Comparison of ENCODE assay signal across 36 cellular contexts in the genomic region with DNA sequence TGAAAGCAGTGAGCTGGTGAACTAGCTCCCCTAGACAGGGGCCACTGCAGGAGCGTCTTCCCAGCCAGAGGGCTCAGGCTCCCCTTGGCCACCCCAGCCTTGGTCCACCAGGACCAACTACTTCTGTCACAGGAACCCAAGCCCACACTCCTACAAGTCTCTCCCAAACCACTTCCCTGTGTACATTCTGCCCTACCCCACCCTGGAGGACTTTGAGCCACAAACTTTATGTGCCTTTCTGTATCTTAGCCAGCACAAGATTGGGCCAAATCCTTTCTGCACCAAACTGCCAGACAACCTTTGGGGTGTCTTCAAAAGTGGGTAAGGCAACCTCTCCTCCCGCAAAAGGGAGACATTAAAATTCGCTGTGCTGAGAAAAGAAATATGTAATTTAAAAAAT. TPM values are rescaled to one million over a fixed set of nuclear protein-coding genes. Genes with fewer than 3 reads are reported as not detected.
"Had no signal": no experiment of that assay in that cellular context is flagged by ENCODE, and none has a peak within 500 bp of the region (broad histone marks: within the 10 kb centered on the region; RNA-seq: fewer than 3 reads in every experiment).

No MANE protein-coding gene starts in this region.

- DNase-seq: activated CD4-positive, alpha-beta memory T cell treated with anti-CD3 and anti-CD28 coated beads, Interleukin-2, amount 10 ng/mL, durations not matched to agents 7 days and 5 days; activated CD4-positive, alpha-beta T cell treated with anti-CD3 and anti-CD28 coated beads for 36 hours; activated CD4-positive, alpha-beta T cell treated with anti-CD3 and anti-CD28 coated beads, Interleukin-2, amount 10 ng/mL, durations not matched to agents 7 days and 5 days; activated CD4-positive, alpha-beta T cell treated with anti-CD3 and anti-CD28 coated beads, Interleukin-2, amount 50 U/mL, for 4 hours; activated CD4-positive, CD25-positive, alpha-beta regulatory T cell; activated CD4-positive, CD25-positive, alpha-beta regulatory T cell treated with anti-CD3 and anti-CD28 coated beads, Interleukin-2, amount 50 U/mL, for 72 hours; activated CD8-positive, alpha-beta memory T cell treated with anti-CD3 and anti-CD28 coated beads, Interleukin-2, amount 50 U/mL, for 48 hours; activated gamma-delta T cell; activated naive CD4-positive, alpha-beta T cell; activated naive CD4-positive, alpha-beta T cell treated with anti-CD3 and anti-CD28 coated beads, Interleukin-2, amount 10 ng/mL, durations not matched to agents 7 days and 5 days; activated naive CD8-positive, alpha-beta T cell treated with anti-CD3 and anti-CD28 coated beads, Interleukin-2, amount 10 ng/mL, durations not matched to agents 7 days and 5 days; activated T-cell treated with anti-CD3 and anti-CD28 coated beads for 4 hours; activated T-cell treated with anti-CD3 and anti-CD28 coated beads, Interleukin-2, amount 50 U/mL, for 24 hours; activated T-cell treated with anti-CD3 and anti-CD28 coated beads, Interleukin-2, amount 50 U/mL, for 72 hours; central memory CD4-positive, alpha-beta T cell; cerebellar nuclear complex; dorsolateral prefrontal cortex; effector memory CD4-positive, alpha-beta T cell; endodermal cell; erythroblast; foreskin keratinocyte; gastrocnemius medialis; glutamatergic neuron; heart left ventricle; T-helper 1 cell; T-helper 17 cell; T1000 had no signal

- H3K27me3 Mint-ChIP-seq: activated CD4-positive, alpha-beta T cell treated with anti-CD3 and anti-CD28 coated beads for 36 hours; activated naive CD4-positive, alpha-beta T cell treated with anti-CD3 and anti-CD28 coated beads, Interleukin-2, amount 10 ng/mL, durations not matched to agents 7 days and 5 days; activated T-cell treated with anti-CD3 and anti-CD28 coated beads, Interleukin-2, amount 50 U/mL, for 24 hours; dendritic cell treated with granulocyte-macrophage colony-stimulating factor and Interleukin-4, amounts not matched to agents 40 ng/mL and 50 ng/mL, for 4 days; T-helper 17 cell had no signal

- H3K27ac Mint-ChIP-seq: activated CD4-positive, alpha-beta memory T cell treated with anti-CD3 and anti-CD28 coated beads, Interleukin-2, amount 10 ng/mL, durations not matched to agents 7 days and 5 days; activated CD4-positive, alpha-beta T cell treated with anti-CD3 and anti-CD28 coated beads for 36 hours; activated CD4-positive, alpha-beta T cell treated with anti-CD3 and anti-CD28 coated beads, Interleukin-2, amount 10 ng/mL, durations not matched to agents 7 days and 5 days; activated naive CD4-positive, alpha-beta T cell treated with anti-CD3 and anti-CD28 coated beads, Interleukin-2, amount 10 ng/mL, durations not matched to agents 7 days and 5 days; activated naive CD4-positive, alpha-beta T cell treated with anti-CD3 and anti-CD28 coated beads, Interleukin-2, amount 50 U/mL, for 72 hours; activated naive CD8-positive, alpha-beta T cell treated with anti-CD3 and anti-CD28 coated beads, Interleukin-2, amount 10 ng/mL, durations not matched to agents 7 days and 5 days; activated T-cell treated with anti-CD3 and anti-CD28 coated beads, Interleukin-2, amount 50 U/mL, for 24 hours; activated T-cell treated with anti-CD3 and anti-CD28 coated beads, Interleukin-2, amount 50 U/mL, for 72 hours; brain; dendritic cell treated with granulocyte-macrophage colony-stimulating factor and Interleukin-4, amounts not matched to agents 40 ng/mL and 50 ng/mL, for 4 days; endodermal cell; T-helper 17 cell; T-helper 2 cell treated with Interferon-gamma antibody and Interleukin-4, amounts not matched to agents 5 μg/mL and 100 μg/mL, for 36 hours had no signal

- H3K4me3 Mint-ChIP-seq: activated CD4-positive, alpha-beta memory T cell treated with anti-CD3 and anti-CD28 coated beads, Interleukin-2, amount 10 ng/mL, durations not matched to agents 7 days and 5 days; activated CD4-positive, alpha-beta T cell treated with anti-CD3 and anti-CD28 coated beads for 36 hours; activated CD4-positive, alpha-beta T cell treated with anti-CD3 and anti-CD28 coated beads, Interleukin-2, amount 10 ng/mL, durations not matched to agents 7 days and 5 days; activated naive CD4-positive, alpha-beta T cell treated with anti-CD3 and anti-CD28 coated beads, Interleukin-2, amount 10 ng/mL, durations not matched to agents 7 days and 5 days; activated naive CD8-positive, alpha-beta T cell treated with anti-CD3 and anti-CD28 coated beads, Interleukin-2, amount 10 ng/mL, durations not matched to agents 7 days and 5 days; activated T-cell treated with anti-CD3 and anti-CD28 coated beads, Interleukin-2, amount 50 U/mL, for 24 hours; activated T-cell treated with anti-CD3 and anti-CD28 coated beads, Interleukin-2, amount 50 U/mL, for 72 hours; brain; dendritic cell treated with granulocyte-macrophage colony-stimulating factor and Interleukin-4, amounts not matched to agents 40 ng/mL and 50 ng/mL, for 4 days; endodermal cell; T-helper 17 cell; T-helper 2 cell treated with Interferon-gamma antibody and Interleukin-4, amounts not matched to agents 5 μg/mL and 100 μg/mL, for 36 hours had no signal

- H3K27me3 ChIP-seq: ascending aorta, breast epithelium, cardiac muscle cell, dorsolateral prefrontal cortex, gastrocnemius medialis, heart left ventricle had no signal

- H3K9me3 ChIP-seq: ascending aorta, breast epithelium, esophagus muscularis mucosa, gastrocnemius medialis, heart left ventricle had no signal

- H3K36me3 ChIP-seq: ascending aorta, breast epithelium, cardiac muscle cell, esophagus muscularis mucosa, gastrocnemius medialis, heart left ventricle had no signal

- H3K36me3 Mint-ChIP-seq: activated naive CD4-positive, alpha-beta T cell treated with anti-CD3 and anti-CD28 coated beads, Interleukin-2, amount 10 ng/mL, durations not matched to agents 7 days and 5 days; activated naive CD4-positive, alpha-beta T cell treated with anti-CD3 and anti-CD28 coated beads, Interleukin-2, amount 50 U/mL, for 72 hours; activated naive CD8-positive, alpha-beta T cell treated with anti-CD3 and anti-CD28 coated beads, Interleukin-2, amount 10 ng/mL, durations not matched to agents 7 days and 5 days; brain had no signal

- H3K4me1 Mint-ChIP-seq: activated CD4-positive, alpha-beta memory T cell treated with anti-CD3 and anti-CD28 coated beads, Interleukin-2, amount 10 ng/mL, durations not matched to agents 7 days and 5 days; activated CD4-positive, alpha-beta T cell treated with anti-CD3 and anti-CD28 coated beads for 36 hours; activated CD4-positive, alpha-beta T cell treated with anti-CD3 and anti-CD28 coated beads, Interleukin-2, amount 10 ng/mL, durations not matched to agents 7 days and 5 days; activated naive CD4-positive, alpha-beta T cell treated with anti-CD3 and anti-CD28 coated beads, Interleukin-2, amount 10 ng/mL, durations not matched to agents 7 days and 5 days; activated naive CD8-positive, alpha-beta T cell treated with anti-CD3 and anti-CD28 coated beads, Interleukin-2, amount 10 ng/mL, durations not matched to agents 7 days and 5 days; endodermal cell; T-helper 17 cell had no signal

- ATAC-seq: activated CD4-positive, alpha-beta T cell treated with anti-CD3 and anti-CD28 coated beads for 36 hours; activated naive CD4-positive, alpha-beta T cell treated with anti-CD3 and anti-CD28 coated beads, Interleukin-2, amount 50 U/mL, for 72 hours; activated T-cell treated with anti-CD3 and anti-CD28 coated beads, Interleukin-2, amount 50 U/mL, for 72 hours; foreskin keratinocyte; gastrocnemius medialis; heart left ventricle; T-helper 17 cell had no signal

- H3K27ac ChIP-seq: ascending aorta, breast epithelium, cardiac muscle cell, coronary artery, dorsolateral prefrontal cortex, esophagus muscularis mucosa, foreskin keratinocyte, gastrocnemius medialis, heart left ventricle had no signal

- H3K4me1 ChIP-seq: ascending aorta, breast epithelium, esophagus muscularis mucosa, foreskin keratinocyte, gastrocnemius medialis, heart left ventricle had no signal

- H3K9me3 Mint-ChIP-seq: activated CD4-positive, alpha-beta memory T cell treated with anti-CD3 and anti-CD28 coated beads, Interleukin-2, amount 10 ng/mL, durations not matched to agents 7 days and 5 days; activated CD4-positive, alpha-beta T cell treated with anti-CD3 and anti-CD28 coated beads, Interleukin-2, amount 10 ng/mL, durations not matched to agents 7 days and 5 days; activated naive CD4-positive, alpha-beta T cell treated with anti-CD3 and anti-CD28 coated beads, Interleukin-2, amount 10 ng/mL, durations not matched to agents 7 days and 5 days; activated naive CD4-positive, alpha-beta T cell treated with anti-CD3 and anti-CD28 coated beads, Interleukin-2, amount 50 U/mL, for 72 hours; activated naive CD8-positive, alpha-beta T cell treated with anti-CD3 and anti-CD28 coated beads, Interleukin-2, amount 10 ng/mL, durations not matched to agents 7 days and 5 days; activated T-cell treated with anti-CD3 and anti-CD28 coated beads, Interleukin-2, amount 50 U/mL, for 24 hours; activated T-cell treated with anti-CD3 and anti-CD28 coated beads, Interleukin-2, amount 50 U/mL, for 72 hours; dendritic cell treated with granulocyte-macrophage colony-stimulating factor and Interleukin-4, amounts not matched to agents 40 ng/mL and 50 ng/mL, for 4 days; endodermal cell; T-helper 2 cell treated with Interferon-gamma antibody and Interleukin-4, amounts not matched to agents 5 μg/mL and 100 μg/mL, for 36 hours had no signal

- H3K4me3 ChIP-seq: ascending aorta, breast epithelium, cardiac muscle cell, coronary artery, dorsolateral prefrontal cortex, esophagus muscularis mucosa, gastrocnemius medialis, heart left ventricle had no signal

RNA-seq across cellular contexts. Expression of gene EFCAB5, which starts 31.6 kb away (rescaled TPM):
- total RNA-seq: endodermal cell had no signal
